Comparison of ENCODE assay signal across 9 cellular contexts in the genomic region with DNA sequence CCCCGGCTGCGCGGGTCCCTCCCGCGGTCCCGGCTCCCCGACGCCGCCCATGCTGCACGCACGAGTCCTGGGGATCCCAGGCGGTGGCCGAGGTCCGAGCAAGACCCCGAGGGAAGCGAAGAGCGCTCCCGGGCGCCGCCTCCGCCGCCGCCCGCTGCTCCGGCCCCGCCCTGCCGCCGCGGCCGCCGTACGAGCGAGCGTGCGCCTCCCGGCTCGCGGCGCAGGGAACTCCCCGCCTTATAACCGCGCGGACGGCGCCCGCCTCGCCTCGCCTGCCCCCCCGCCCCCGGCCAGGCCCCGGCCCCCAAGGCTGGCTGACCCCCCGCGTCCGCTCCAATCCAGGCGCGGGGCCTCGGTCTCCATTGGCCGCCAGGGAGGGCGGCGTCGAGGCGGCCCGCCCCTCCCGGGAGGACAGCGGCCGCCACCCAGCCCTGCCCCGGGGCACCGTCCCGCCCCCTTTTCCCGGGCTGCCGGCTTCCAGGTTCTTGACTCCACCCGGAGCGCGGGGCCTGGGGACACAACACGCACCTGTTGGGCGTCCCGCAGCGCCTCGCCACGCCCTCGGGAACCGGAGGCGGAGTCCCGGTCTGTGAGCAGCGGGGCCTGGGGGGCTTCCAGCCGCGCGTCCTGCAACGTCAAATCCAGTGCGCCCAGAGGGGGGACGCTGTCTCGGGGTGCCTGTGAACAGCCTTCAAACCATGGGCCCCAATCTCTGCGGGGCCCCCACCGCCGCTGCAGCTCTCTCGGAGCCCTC. TPM values are rescaled to one million over a fixed set of nuclear protein-coding genes. Genes with fewer than 3 reads are reported as not detected.
A peak's percentile ranks its signal among the peaks of the same experiment; 100 is the strongest.
DNase-seq lines count a peak whose midpoint lies in the region; ATAC-seq, FAIRE-seq and TF ChIP-seq lines count a peak whose summit lies in the region.
"Had no signal": no experiment of that assay in that cellular context is flagged by ENCODE, and none has a peak within 500 bp of the region (broad histone marks: within the 10 kb centered on the region; RNA-seq: fewer than 3 reads in every experiment).

A gene with protein sequence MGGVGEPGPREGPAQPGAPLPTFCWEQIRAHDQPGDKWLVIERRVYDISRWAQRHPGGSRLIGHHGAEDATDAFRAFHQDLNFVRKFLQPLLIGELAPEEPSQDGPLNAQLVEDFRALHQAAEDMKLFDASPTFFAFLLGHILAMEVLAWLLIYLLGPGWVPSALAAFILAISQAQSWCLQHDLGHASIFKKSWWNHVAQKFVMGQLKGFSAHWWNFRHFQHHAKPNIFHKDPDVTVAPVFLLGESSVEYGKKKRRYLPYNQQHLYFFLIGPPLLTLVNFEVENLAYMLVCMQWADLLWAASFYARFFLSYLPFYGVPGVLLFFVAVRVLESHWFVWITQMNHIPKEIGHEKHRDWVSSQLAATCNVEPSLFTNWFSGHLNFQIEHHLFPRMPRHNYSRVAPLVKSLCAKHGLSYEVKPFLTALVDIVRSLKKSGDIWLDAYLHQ (minus strand): TSS at position 215 of the 754 bp plus-strand sequence. CDS start 164 bp downstream, at position 51.

- H3K4me1 ChIP-seq in Caco-2 = peaks cover 8% of the 10 kb centered on the region
- H3K4me1 ChIP-seq in SJSA1 (replicated peaks) = peaks cover 48% of the 10 kb centered on the region
- H3K4me1 ChIP-seq in thymus (ENCODE audit: control insufficient read depth, insufficient read depth, low read length) = peaks cover 6% of the 10 kb centered on the region

- H3K27me3 Mint-ChIP-seq in Caco-2 (ENCODE audit: insufficient read depth, unreplicated experiment) (no peaks in the 10 kb centered on the region), neural crest cell (ENCODE audit: low read depth) (peaks cover 10% of the 10 kb centered on the region)
- peaks cover 54% of the 10 kb centered on the region for H3K27me3 Mint-ChIP-seq in activated naive CD4-positive, alpha-beta T cell treated with anti-CD3 and anti-CD28 coated beads, Interleukin-2, amount 10 ng/mL, durations not matched to agents 7 days and 5 days

- H3K36me3 Mint-ChIP-seq in Caco-2 (ENCODE audit: insufficient read depth, unreplicated experiment) (peaks cover 5% of the 10 kb centered on the region), neural crest cell (ENCODE audit: low read depth) (no peaks in the 10 kb centered on the region)
- H3K36me3 Mint-ChIP-seq in activated naive CD4-positive, alpha-beta T cell treated with anti-CD3 and anti-CD28 coated beads, Interleukin-2, amount 10 ng/mL, durations not matched to agents 7 days and 5 days = no peaks in the 10 kb centered on the region

- TF ChIP-seq CTCF in Caco-2 (IDR thresholded peaks at IDR 0.05; ENCODE audit: insufficient read depth in 1 of 2, low read depth in 1 of 2, low read length in 1 of 2, severe bottlenecking in 1 of 2, unreplicated experiment in 1 of 2) (peak in 1 of 2 experiments; percentile 32), neural crest cell (conservative IDR thresholded peaks at IDR 0.05) (no peak)

- H3K4me3 ChIP-seq in Caco-2 (ENCODE audit: low read depth, low read length) (peak within 1 kb of the TSS; percentile 90), SJSA1 (peak within 1 kb of the TSS; percentile 91), thymus (ENCODE audit: low read length) (peak within 1 kb of the TSS; percentile 63)
- peak within 1 kb of the TSS; percentile 70 for H3K4me3 ChIP-seq in Jurkat, Clone E6-1 (ENCODE audit: low read length)

- FAIRE-seq in frontal cortex (lab: Jason Lieb, UNC) = no peak
- FAIRE-seq: endometrium had no signal

- H3K27ac ChIP-seq in SJSA1 (peak within 1 kb of the TSS; percentile 3; the same call in 1 of the 2 replicates), thymus (ENCODE audit: low read depth) (peak within 1 kb of the TSS; percentile 2)

- H3K9me3 ChIP-seq in Caco-2 = no peaks in the 10 kb centered on the region
- H3K9me3 ChIP-seq in SJSA1 (replicated peaks) = peaks cover 6% of the 10 kb centered on the region
- H3K9me3 ChIP-seq in thymus (ENCODE audit: control insufficient read depth) = no peaks in the 10 kb centered on the region

- H3K27me3 ChIP-seq in Caco-2 (replicated peaks; ENCODE audit: control insufficient read depth, insufficient read depth, low read length) = no peaks in the 10 kb centered on the region
- H3K27me3 ChIP-seq in SJSA1 (replicated peaks) = no peaks in the 10 kb centered on the region
- H3K27me3 ChIP-seq in thymus (ENCODE audit: control insufficient read depth, insufficient read depth) = peaks cover 9% of the 10 kb centered on the region

- BruUV-seq in Caco-2 (replicated peaks; lab: Mats Ljungman, UMichigan) = no TSS peak

- H3K36me3 ChIP-seq in Caco-2 (ENCODE audit: control insufficient read depth, insufficient read depth, low read length) (no peaks in the 10 kb centered on the region), SJSA1 (peaks cover 42% of the 10 kb centered on the region), thymus (ENCODE audit: control insufficient read depth, insufficient read depth) (no peaks in the 10 kb centered on the region)

- H3K27ac Mint-ChIP-seq in Caco-2 (ENCODE audit: unreplicated experiment) (peak within 1 kb of the TSS; percentile 64), neural crest cell (ENCODE audit: unreplicated experiment) (no peak within 1 kb of the TSS)
- H3K27ac Mint-ChIP-seq in activated naive CD4-positive, alpha-beta T cell treated with anti-CD3 and anti-CD28 coated beads, Interleukin-2, amount 10 ng/mL, durations not matched to agents 7 days and 5 days = no peak within 1 kb of the TSS

- DNase-seq in Caco-2 (peak; percentile 92 to 96), SJSA1 (ENCODE audit: low read depth in 1 of 2, low spot score in 2 of 2) (peak; percentile 83 to 89), frontal cortex (ENCODE audit: low spot score in 2 of 2) (peak; percentile 96), neural crest cell (ENCODE audit: low read depth, low spot score) (peak; percentile 61)
- peak; percentile 63 for DNase-seq in Jurkat, Clone E6-1 (ENCODE audit: low read depth, low spot score)
- peak; percentile 81 for DNase-seq in activated naive CD4-positive, alpha-beta T cell treated with anti-CD3 and anti-CD28 coated beads, Interleukin-2, amount 10 ng/mL, durations not matched to agents 7 days and 5 days

- intact Hi-C loops in Caco-2 (cut with micrococcal nuclease; ENCODE audit: unreplicated experiment) = loop anchor here (1.0 kb wide), 3 partner anchors 20 to 94 kb away; no protein-coding TSS in a partner anchor

- peak; percentile 59 for ATAC-seq in GM21447 (IDR thresholded peaks at IDR 0.05; ENCODE audit: unreplicated experiment)

- H3K9me3 Mint-ChIP-seq in Caco-2 (ENCODE audit: unreplicated experiment) (no peaks in the 10 kb centered on the region), neural crest cell (no peaks in the 10 kb centered on the region)
- no peaks in the 10 kb centered on the region for H3K9me3 Mint-ChIP-seq in activated naive CD4-positive, alpha-beta T cell treated with anti-CD3 and anti-CD28 coated beads, Interleukin-2, amount 10 ng/mL, durations not matched to agents 7 days and 5 days

- CTCF ChIA-PET in Caco-2 (lab: Charles Lee) = interaction anchor here (0.5 to 1.0 kb wide), 4 partner anchors 7 to 191 kb away, joined by 3 to 5 read pairs (median 3); no protein-coding TSS in a partner anchor
- CTCF ChIA-PET in activated naive CD4-positive, alpha-beta T cell treated with anti-CD3 and anti-CD28 coated beads, Interleukin-2, amount 10 ng/mL, durations not matched to agents 7 days and 5 days (lab: Charles Lee) = interaction anchor here (0.8 to 2.0 kb wide), 3 partner anchors 94 to 190 kb away, joined by 3 to 11 read pairs (median 3); no protein-coding TSS in a partner anchor

- no peaks in the 10 kb centered on the region for H3K4me1 Mint-ChIP-seq in Caco-2 (ENCODE audit: low read depth, unreplicated experiment)
- peaks cover 3% of the 10 kb centered on the region for H3K4me1 Mint-ChIP-seq in activated naive CD4-positive, alpha-beta T cell treated with anti-CD3 and anti-CD28 coated beads, Interleukin-2, amount 10 ng/mL, durations not matched to agents 7 days and 5 days
- H3K4me1 Mint-ChIP-seq in neural crest cell = no peaks in the 10 kb centered on the region

- POLR2A ChIA-PET in Caco-2 (lab: Charles Lee) = no interaction called here

- WGBS in thymus = under 1% methylated on average over 96 of the region's 96 CpGs

- H3K4me3 Mint-ChIP-seq in Caco-2 (ENCODE audit: unreplicated experiment) (peak within 1 kb of the TSS; percentile 91), neural crest cell (peak within 1 kb of the TSS; percentile 85)
- H3K4me3 Mint-ChIP-seq in activated naive CD4-positive, alpha-beta T cell treated with anti-CD3 and anti-CD28 coated beads, Interleukin-2, amount 10 ng/mL, durations not matched to agents 7 days and 5 days = peak within 1 kb of the TSS; percentile 81

RNA-seq across cellular contexts. Expression of the gene that starts here (rescaled TPM):
- total RNA-seq in Caco-2 (2022) = 26.1 and 32.7 TPM in 2 replicates
- polyA plus RNA-seq in Jurkat, Clone E6-1 (2012; ENCODE audit: insufficient read depth, insufficient read length) = 25.1 TPM
- total RNA-seq in SJSA1 (2014; rRNA removed; shearing (Covaris generic)) = 139 and 161 TPM in 2 replicates
- 35.5 TPM for total RNA-seq in frontal cortex
- 13.6 and 17.0 TPM in 2 replicates for total RNA-seq in neural crest cell
- 19.3 TPM for polyA plus RNA-seq in thymus

Comparison
In these comparisons a context has a peak if more than half of its experiments do, and no peak if none do; other contexts are left out.
1. Peak in every context shown above with its lines: DNase-seq, ATAC-seq, H3K4me3 ChIP-seq and H3K27ac ChIP-seq.